In genomic region chr9:135273077-135273476, GRCh38 we compare ENCODE assay signal across 28 cellular contexts.
"Had no signal": no experiment of that assay in that cellular context is flagged by ENCODE, and none has a peak within 500 bp of the region (broad histone marks: within the 10 kb centered on the region; RNA-seq: fewer than 3 reads in every experiment).

No MANE protein-coding gene starts in this region.

- DNase-seq: activated CD4-positive, alpha-beta T cell treated with anti-CD3 and anti-CD28 coated beads for 48 hours; activated CD4-positive, alpha-beta T cell treated with anti-CD3 and anti-CD28 coated beads, Interleukin-2, amount 50 U/mL, for 48 hours; activated CD8-positive, alpha-beta memory T cell treated with anti-CD3 and anti-CD28 coated beads, Interleukin-2, amount 50 U/mL, for 4 hours; activated effector memory CD4-positive, alpha-beta T cell treated with anti-CD3 and anti-CD28 coated beads, Interleukin-2, amount 50 U/mL, for 16 hours; activated naive CD4-positive, alpha-beta T cell treated with anti-CD3 and anti-CD28 coated beads for 36 hours; activated naive CD8-positive, alpha-beta T cell treated with anti-CD3 and anti-CD28 coated beads for 36 hours; activated T-cell treated with anti-CD3 and anti-CD28 coated beads, Interleukin-2, amount 50 U/mL, for 1 hour; aorta; body of pancreas; dorsolateral prefrontal cortex; effector memory CD8-positive, alpha-beta T cell; heart left ventricle; left cardiac atrium; naive B cell; nephron progenitor cell; ovary; small intestine; stimulated activated CD4-positive, alpha-beta T cell treated with anti-CD3 and anti-CD28 coated beads, Interleukin-4, amount 100 ng/mL, for 4 hours; stimulated activated CD8-positive, alpha-beta memory T cell treated with anti-CD3 and anti-CD28 coated beads, Interleukin-4, amount 100 ng/mL, for 48 hours; stimulated activated naive CD8-positive, alpha-beta T cell treated with anti-CD3 and anti-CD28 coated beads, Interleukin-15, amount 100 ng/mL, for 72 hours; substantia nigra; T-helper 2 cell; uterus had no signal

- H3K27me3 ChIP-seq: adrenal gland, body of pancreas, cardiac muscle cell, ovary, uterus had no signal

- H3K27ac ChIP-seq: adrenal gland, body of pancreas, cardiac muscle cell, coronary artery, dorsolateral prefrontal cortex, gastroesophageal sphincter, heart left ventricle, ovary, uterus, VCaP had no signal

- H3K9me3 ChIP-seq: adrenal gland, body of pancreas, gastroesophageal sphincter, heart left ventricle, ovary, uterus had no signal

- H3K36me3 ChIP-seq: adrenal gland, cardiac muscle cell, gastroesophageal sphincter, heart left ventricle, ovary, uterus had no signal

- H3K4me3 ChIP-seq: adrenal gland, body of pancreas, cardiac muscle cell, coronary artery, dorsolateral prefrontal cortex, gastroesophageal sphincter, heart left ventricle, ovary, uterus had no signal

- H3K4me1 ChIP-seq: adrenal gland, gastroesophageal sphincter, uterus had no signal
